2 cellular contexts compared by ENCODE assay signal in genomic region chr2:242075683-242076082, GRCh38.
TF ChIP-seq lines count a peak whose summit lies in the region.

No MANE protein-coding gene starts in this region.

TF ChIP-seq in liver, 16 proteins besides CTCF, POLR2A, EP300 and RAD21 (continued from another document):
- TF ChIP-seq REST (IDR thresholded peaks at IDR 0.05) (peak; percentile 32), RXRA (IDR thresholded peaks at IDR 0.05) (peak in 1 of 2 donors; percentile 74), ZBTB33 (IDR thresholded peaks at IDR 0.05) (no peak), FOXA2 (IDR thresholded peaks at IDR 0.05) (no peak), SP1 (IDR thresholded peaks at IDR 0.05) (peak; percentile 23), YY1 (IDR thresholded peaks at IDR 0.05) (peak; percentile 32)
TF ChIP-seq in liver: peak in this region for 5.

TF ChIP-seq in HepG2, 621 proteins besides CTCF, POLR2A, EP300 and RAD21 (continued from another document):
- no peak for TF ChIP-seq ZBTB26 (CRISPR knock-in tag; IDR thresholded peaks at IDR 0.05; ENCODE audit: borderline replicate concordance)
- TF ChIP-seq TRIM22 (IDR thresholded peaks at IDR 0.05), result no peak
- no peak for TF ChIP-seq ZNF574 (CRISPR knock-in tag; IDR thresholded peaks at IDR 0.05)
- TF ChIP-seq E2F2 (CRISPR knock-in tag; IDR thresholded peaks at IDR 0.05; ENCODE audit: borderline replicate concordance), result no peak
- no peak for TF ChIP-seq PRDM10 (CRISPR knock-in tag; IDR thresholded peaks at IDR 0.05; ENCODE audit: low read depth)
- TF ChIP-seq ZNF274 (CRISPR knock-in tag; IDR thresholded peaks at IDR 0.05), result no peak
- TF ChIP-seq KLF12 (CRISPR knock-in tag; IDR thresholded peaks at IDR 0.05; ENCODE audit: borderline replicate concordance), result no peak
- no peak for TF ChIP-seq ZUFSP (CRISPR knock-in tag; IDR thresholded peaks at IDR 0.05; ENCODE audit: borderline replicate concordance)
- TF ChIP-seq SMYD3 (CRISPR knock-in tag; IDR thresholded peaks at IDR 0.05), result no peak
- TF ChIP-seq RBAK (CRISPR knock-in tag; IDR thresholded peaks at IDR 0.05), result no peak
- no peak for TF ChIP-seq UBTF (CRISPR knock-in tag; IDR thresholded peaks at IDR 0.05)
- TF ChIP-seq E2F5 (CRISPR knock-in tag; conservative IDR thresholded peaks at IDR 0.05), result no peak
- no peak for TF ChIP-seq PHF21A (CRISPR knock-in tag; IDR thresholded peaks at IDR 0.05)
- TF ChIP-seq ATF1 (CRISPR knock-in tag; IDR thresholded peaks at IDR 0.05), result no peak
- no peak for TF ChIP-seq TFAP4 (IDR thresholded peaks at IDR 0.05; ENCODE audit: borderline replicate concordance, low read depth)
- TF ChIP-seq ZNF644 (CRISPR knock-in tag; IDR thresholded peaks at IDR 0.05; ENCODE audit: low read depth), result no peak
TF ChIP-seq in HepG2: peak in this region for 0.
